In the genomic region with DNA sequence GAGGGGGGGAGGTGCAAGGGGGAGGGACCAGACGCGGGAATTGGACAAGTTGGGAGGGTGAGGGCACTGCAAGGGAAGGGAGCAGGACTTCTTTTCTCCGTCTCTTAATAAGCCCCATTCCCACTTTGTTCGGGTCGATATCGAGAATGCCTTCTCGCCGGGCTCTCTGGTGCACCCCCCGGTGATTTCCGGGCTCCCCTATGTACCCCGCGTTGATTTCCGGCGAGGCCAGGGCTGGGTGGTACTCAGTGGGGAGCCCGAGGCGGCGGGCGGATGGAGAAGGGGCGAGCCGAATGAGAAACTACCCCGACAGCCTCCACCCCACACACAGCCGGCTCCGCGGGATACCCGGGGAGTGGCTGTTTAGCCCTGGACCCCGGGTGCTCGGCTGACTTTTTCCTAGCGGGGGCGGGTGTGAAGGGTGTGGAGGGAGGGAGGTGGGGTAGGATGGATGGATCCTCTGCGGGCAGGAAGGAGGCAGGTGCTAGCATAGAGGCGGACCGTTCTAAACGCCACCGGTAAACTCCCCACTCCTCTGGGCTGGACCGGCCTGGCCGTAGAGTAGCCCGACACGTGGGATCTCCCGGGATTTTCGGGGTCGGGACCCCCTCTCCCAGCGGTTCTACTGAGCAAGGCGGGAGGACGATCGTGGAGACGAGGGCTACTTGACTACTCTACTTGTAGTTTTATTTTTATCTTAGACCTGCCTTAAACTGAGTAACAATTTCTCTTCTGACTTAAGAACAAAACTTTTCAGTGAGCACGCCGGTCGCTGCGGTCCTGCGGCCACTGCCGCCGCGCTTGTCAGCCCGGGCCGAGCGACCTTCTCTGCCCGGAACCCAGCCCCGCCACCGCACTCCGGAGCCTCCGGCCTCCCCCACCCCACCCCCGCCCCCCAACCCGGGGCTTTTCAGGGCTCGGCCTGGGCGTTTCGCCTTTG, we compare ENCODE assay signal across 1 cellular context.
A peak's percentile ranks its signal among the peaks of the same experiment; 100 is the strongest.
TF ChIP-seq lines count a peak whose summit lies in the region.

No MANE protein-coding gene starts in this region.

TF ChIP-seq in HEK293, 187 proteins besides CTCF, POLR2A, EP300 and RAD21 (continued from another document and continues in another):
- TF ChIP-seq, protein P1, sequence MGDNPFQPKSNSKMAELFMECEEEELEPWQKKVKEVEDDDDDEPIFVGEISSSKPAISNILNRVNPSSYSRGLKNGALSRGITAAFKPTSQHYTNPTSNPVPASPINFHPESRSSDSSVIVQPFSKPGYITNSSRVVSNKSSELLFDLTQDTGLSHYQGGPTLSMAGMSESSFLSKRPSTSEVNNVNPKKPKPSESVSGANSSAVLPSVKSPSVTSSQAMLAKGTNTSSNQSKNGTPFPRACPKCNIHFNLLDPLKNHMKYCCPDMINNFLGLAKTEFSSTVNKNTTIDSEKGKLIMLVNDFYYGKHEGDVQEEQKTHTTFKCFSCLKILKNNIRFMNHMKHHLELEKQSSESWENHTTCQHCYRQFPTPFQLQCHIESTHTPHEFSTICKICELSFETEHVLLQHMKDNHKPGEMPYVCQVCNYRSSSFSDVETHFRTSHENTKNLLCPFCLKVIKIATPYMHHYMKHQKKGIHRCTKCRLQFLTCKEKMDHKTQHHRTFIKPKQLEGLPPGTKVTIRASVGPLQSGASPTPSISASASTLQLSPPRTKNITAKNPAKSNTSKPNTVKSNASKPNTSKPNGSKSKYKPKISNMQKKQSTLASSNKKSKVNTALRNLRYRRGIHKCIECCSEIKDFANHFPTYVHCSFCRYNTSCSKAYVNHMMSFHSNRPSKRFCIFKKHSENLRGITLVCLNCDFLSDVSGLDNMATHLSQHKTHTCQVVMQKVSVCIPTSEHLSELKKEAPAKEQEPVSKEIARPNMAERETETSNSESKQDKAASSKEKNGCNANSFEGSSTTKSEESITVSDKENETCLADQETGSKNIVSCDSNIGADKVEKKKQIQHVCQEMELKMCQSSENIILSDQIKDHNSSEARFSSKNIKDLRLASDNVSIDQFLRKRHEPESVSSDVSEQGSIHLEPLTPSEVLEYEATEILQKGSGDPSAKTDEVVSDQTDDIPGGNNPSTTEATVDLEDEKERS (tag by site-specific recombination; IDR thresholded peaks at IDR 0.05) = no peak
- TF ChIP-seq, protein P2, sequence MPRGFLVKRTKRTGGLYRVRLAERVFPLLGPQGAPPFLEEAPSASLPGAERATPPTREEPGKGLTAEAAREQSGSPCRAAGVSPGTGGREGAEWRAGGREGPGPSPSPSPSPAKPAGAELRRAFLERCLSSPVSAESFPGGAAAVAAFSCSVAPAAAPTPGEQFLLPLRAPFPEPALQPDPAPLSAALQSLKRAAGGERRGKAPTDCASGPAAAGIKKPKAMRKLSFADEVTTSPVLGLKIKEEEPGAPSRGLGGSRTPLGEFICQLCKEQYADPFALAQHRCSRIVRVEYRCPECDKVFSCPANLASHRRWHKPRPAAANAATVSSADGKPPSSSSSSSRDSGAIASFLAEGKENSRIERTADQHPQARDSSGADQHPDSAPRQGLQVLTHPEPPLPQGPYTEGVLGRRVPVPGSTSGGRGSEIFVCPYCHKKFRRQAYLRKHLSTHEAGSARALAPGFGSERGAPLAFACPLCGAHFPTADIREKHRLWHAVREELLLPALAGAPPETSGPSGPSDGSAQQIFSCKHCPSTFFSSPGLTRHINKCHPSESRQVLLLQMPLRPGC (tag by site-specific recombination; IDR thresholded peaks at IDR 0.05) = no peak
- TF ChIP-seq ZNF776 (tag by site-specific recombination; IDR thresholded peaks at IDR 0.05; ENCODE audit: borderline replicate concordance) (no peak), ZNF791 (tag by site-specific recombination; IDR thresholded peaks at IDR 0.05) (no peak), ZNF366 (tag by site-specific recombination; conservative IDR thresholded peaks at IDR 0.05) (peak; percentile 73), ZNF530 (tag by site-specific recombination; IDR thresholded peaks at IDR 0.05; ENCODE audit: low read depth) (no peak), ZNF184 (tag by site-specific recombination; IDR thresholded peaks at IDR 0.05) (no peak), ZNF654 (tag by site-specific recombination; IDR thresholded peaks at IDR 0.05; ENCODE audit: low read depth) (no peak), ZNF24 (tag by site-specific recombination; IDR thresholded peaks at IDR 0.05) (peak; percentile 23; the same call in 1 of the 2 replicates), ZNF324 (tag by site-specific recombination; IDR thresholded peaks at IDR 0.05) (no peak), ZNF433 (tag by site-specific recombination; IDR thresholded peaks at IDR 0.05; ENCODE audit: low read depth) (no peak), IKZF3 (tag by site-specific recombination; IDR thresholded peaks at IDR 0.05) (0 out of 2 replicates have a peak, but pooled peaks have one; percentile 5), KLF1 (tag by site-specific recombination; IDR thresholded peaks at IDR 0.05) (peak; percentile 55), HOXD13 (CRISPR knock-in tag; IDR thresholded peaks at IDR 0.05; ENCODE audit: borderline replicate concordance) (no peak), ZXDB (tag by site-specific recombination; IDR thresholded peaks at IDR 0.05) (no peak), ZFHX2 (tag by site-specific recombination; conservative IDR thresholded peaks at IDR 0.05) (peak; percentile 85), SETDB1 (IDR thresholded peaks at IDR 0.05; ENCODE audit: insufficient read length, low read length) (no peak), ZBTB8A (tag by site-specific recombination; IDR thresholded peaks at IDR 0.05) (peak; percentile 57), ZBTB21 (tag by site-specific recombination; IDR thresholded peaks at IDR 0.05) (no peak), ZNF214 (tag by site-specific recombination; IDR thresholded peaks at IDR 0.05; ENCODE audit: borderline replicate concordance) (no peak), ZSCAN30 (tag by site-specific recombination; IDR thresholded peaks at IDR 0.05) (0 out of 2 replicates have a peak, but pooled peaks have one; percentile 4), ZNF585B (tag by site-specific recombination; IDR thresholded peaks at IDR 0.05) (no peak), BCL11B (tag by site-specific recombination; IDR thresholded peaks at IDR 0.05; ENCODE audit: low read depth) (peak; percentile 20; the same call in 1 of the 2 replicates), EGR2 (tag by site-specific recombination; IDR thresholded peaks at IDR 0.05; ENCODE audit: low read depth) (peak; percentile 85), REPIN1 (tag by site-specific recombination; IDR thresholded peaks at IDR 0.05; ENCODE audit: low read depth) (no peak), ZNF354C (tag by site-specific recombination; IDR thresholded peaks at IDR 0.05; ENCODE audit: borderline replicate concordance, low read depth) (no peak), ZEB2 (tag by site-specific recombination; IDR thresholded peaks at IDR 0.05) (0 out of 2 replicates have a peak, but pooled peaks have one; percentile 17), SCRT1 (tag by site-specific recombination; IDR thresholded peaks at IDR 0.05; ENCODE audit: borderline replicate concordance) (no peak), WT1 (tag by site-specific recombination; IDR thresholded peaks at IDR 0.05) (peak; percentile 63), ZNF610 (tag by site-specific recombination; IDR thresholded peaks at IDR 0.05; ENCODE audit: borderline replicate concordance) (no peak), ZIC2 (tag by site-specific recombination; IDR thresholded peaks at IDR 0.05) (peak; percentile 97), ZNF701 (tag by site-specific recombination; IDR thresholded peaks at IDR 0.05) (no peak), ZNF777 (tag by site-specific recombination; IDR thresholded peaks at IDR 0.05; ENCODE audit: borderline replicate concordance) (peak; percentile 64; the same call in 1 of the 2 replicates)
- TF ChIP-seq, protein P3, sequence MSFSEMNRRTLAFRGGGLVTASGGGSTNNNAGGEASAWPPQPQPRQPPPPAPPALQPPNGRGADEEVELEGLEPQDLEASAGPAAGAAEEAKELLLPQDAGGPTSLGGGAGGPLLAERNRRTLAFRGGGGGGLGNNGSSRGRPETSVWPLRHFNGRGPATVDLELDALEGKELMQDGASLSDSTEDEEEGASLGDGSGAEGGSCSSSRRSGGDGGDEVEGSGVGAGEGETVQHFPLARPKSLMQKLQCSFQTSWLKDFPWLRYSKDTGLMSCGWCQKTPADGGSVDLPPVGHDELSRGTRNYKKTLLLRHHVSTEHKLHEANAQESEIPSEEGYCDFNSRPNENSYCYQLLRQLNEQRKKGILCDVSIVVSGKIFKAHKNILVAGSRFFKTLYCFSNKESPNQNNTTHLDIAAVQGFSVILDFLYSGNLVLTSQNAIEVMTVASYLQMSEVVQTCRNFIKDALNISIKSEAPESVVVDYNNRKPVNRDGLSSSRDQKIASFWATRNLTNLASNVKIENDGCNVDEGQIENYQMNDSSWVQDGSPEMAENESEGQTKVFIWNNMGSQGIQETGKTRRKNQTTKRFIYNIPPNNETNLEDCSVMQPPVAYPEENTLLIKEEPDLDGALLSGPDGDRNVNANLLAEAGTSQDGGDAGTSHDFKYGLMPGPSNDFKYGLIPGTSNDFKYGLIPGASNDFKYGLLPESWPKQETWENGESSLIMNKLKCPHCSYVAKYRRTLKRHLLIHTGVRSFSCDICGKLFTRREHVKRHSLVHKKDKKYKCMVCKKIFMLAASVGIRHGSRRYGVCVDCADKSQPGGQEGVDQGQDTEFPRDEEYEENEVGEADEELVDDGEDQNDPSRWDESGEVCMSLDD (tag by site-specific recombination; IDR thresholded peaks at IDR 0.05) = peak; percentile 65; the same call in 1 of the 2 replicates
- TF ChIP-seq, protein P4, sequence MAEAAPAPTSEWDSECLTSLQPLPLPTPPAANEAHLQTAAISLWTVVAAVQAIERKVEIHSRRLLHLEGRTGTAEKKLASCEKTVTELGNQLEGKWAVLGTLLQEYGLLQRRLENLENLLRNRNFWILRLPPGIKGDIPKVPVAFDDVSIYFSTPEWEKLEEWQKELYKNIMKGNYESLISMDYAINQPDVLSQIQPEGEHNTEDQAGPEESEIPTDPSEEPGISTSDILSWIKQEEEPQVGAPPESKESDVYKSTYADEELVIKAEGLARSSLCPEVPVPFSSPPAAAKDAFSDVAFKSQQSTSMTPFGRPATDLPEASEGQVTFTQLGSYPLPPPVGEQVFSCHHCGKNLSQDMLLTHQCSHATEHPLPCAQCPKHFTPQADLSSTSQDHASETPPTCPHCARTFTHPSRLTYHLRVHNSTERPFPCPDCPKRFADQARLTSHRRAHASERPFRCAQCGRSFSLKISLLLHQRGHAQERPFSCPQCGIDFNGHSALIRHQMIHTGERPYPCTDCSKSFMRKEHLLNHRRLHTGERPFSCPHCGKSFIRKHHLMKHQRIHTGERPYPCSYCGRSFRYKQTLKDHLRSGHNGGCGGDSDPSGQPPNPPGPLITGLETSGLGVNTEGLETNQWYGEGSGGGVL (tag by site-specific recombination; IDR thresholded peaks at IDR 0.05) = peak; percentile 73
- TF ChIP-seq, protein P5, sequence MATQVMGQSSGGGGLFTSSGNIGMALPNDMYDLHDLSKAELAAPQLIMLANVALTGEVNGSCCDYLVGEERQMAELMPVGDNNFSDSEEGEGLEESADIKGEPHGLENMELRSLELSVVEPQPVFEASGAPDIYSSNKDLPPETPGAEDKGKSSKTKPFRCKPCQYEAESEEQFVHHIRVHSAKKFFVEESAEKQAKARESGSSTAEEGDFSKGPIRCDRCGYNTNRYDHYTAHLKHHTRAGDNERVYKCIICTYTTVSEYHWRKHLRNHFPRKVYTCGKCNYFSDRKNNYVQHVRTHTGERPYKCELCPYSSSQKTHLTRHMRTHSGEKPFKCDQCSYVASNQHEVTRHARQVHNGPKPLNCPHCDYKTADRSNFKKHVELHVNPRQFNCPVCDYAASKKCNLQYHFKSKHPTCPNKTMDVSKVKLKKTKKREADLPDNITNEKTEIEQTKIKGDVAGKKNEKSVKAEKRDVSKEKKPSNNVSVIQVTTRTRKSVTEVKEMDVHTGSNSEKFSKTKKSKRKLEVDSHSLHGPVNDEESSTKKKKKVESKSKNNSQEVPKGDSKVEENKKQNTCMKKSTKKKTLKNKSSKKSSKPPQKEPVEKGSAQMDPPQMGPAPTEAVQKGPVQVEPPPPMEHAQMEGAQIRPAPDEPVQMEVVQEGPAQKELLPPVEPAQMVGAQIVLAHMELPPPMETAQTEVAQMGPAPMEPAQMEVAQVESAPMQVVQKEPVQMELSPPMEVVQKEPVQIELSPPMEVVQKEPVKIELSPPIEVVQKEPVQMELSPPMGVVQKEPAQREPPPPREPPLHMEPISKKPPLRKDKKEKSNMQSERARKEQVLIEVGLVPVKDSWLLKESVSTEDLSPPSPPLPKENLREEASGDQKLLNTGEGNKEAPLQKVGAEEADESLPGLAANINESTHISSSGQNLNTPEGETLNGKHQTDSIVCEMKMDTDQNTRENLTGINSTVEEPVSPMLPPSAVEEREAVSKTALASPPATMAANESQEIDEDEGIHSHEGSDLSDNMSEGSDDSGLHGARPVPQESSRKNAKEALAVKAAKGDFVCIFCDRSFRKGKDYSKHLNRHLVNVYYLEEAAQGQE (tag by site-specific recombination; IDR thresholded peaks at IDR 0.05) = no peak
- TF ChIP-seq, protein P6, sequence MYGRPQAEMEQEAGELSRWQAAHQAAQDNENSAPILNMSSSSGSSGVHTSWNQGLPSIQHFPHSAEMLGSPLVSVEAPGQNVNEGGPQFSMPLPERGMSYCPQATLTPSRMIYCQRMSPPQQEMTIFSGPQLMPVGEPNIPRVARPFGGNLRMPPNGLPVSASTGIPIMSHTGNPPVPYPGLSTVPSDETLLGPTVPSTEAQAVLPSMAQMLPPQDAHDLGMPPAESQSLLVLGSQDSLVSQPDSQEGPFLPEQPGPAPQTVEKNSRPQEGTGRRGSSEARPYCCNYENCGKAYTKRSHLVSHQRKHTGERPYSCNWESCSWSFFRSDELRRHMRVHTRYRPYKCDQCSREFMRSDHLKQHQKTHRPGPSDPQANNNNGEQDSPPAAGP (tag by site-specific recombination; IDR thresholded peaks at IDR 0.05) = peak; percentile 56
- TF ChIP-seq, protein P7, sequence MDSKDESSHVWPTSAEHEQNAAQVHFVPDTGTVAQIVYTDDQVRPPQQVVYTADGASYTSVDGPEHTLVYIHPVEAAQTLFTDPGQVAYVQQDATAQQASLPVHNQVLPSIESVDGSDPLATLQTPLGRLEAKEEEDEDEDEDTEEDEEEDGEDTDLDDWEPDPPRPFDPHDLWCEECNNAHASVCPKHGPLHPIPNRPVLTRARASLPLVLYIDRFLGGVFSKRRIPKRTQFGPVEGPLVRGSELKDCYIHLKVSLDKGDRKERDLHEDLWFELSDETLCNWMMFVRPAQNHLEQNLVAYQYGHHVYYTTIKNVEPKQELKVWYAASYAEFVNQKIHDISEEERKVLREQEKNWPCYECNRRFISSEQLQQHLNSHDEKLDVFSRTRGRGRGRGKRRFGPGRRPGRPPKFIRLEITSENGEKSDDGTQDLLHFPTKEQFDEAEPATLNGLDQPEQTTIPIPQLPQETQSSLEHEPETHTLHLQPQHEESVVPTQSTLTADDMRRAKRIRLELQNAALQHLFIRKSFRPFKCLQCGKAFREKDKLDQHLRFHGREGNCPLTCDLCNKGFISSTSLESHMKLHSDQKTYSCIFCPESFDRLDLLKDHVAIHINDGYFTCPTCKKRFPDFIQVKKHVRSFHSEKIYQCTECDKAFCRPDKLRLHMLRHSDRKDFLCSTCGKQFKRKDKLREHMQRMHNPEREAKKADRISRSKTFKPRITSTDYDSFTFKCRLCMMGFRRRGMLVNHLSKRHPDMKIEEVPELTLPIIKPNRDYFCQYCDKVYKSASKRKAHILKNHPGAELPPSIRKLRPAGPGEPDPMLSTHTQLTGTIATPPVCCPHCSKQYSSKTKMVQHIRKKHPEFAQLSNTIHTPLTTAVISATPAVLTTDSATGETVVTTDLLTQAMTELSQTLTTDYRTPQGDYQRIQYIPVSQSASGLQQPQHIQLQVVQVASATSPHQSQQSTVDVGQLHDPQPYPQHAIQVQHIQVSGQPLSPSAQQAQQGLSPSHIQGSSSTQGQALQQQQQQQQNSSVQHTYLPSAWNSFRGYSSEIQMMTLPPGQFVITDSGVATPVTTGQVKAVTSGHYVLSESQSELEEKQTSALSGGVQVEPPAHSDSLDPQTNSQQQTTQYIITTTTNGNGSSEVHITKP (tag by site-specific recombination; IDR thresholded peaks at IDR 0.05) = peak; percentile 82
